8 cellular contexts compared by ENCODE assay signal in the genomic region with DNA sequence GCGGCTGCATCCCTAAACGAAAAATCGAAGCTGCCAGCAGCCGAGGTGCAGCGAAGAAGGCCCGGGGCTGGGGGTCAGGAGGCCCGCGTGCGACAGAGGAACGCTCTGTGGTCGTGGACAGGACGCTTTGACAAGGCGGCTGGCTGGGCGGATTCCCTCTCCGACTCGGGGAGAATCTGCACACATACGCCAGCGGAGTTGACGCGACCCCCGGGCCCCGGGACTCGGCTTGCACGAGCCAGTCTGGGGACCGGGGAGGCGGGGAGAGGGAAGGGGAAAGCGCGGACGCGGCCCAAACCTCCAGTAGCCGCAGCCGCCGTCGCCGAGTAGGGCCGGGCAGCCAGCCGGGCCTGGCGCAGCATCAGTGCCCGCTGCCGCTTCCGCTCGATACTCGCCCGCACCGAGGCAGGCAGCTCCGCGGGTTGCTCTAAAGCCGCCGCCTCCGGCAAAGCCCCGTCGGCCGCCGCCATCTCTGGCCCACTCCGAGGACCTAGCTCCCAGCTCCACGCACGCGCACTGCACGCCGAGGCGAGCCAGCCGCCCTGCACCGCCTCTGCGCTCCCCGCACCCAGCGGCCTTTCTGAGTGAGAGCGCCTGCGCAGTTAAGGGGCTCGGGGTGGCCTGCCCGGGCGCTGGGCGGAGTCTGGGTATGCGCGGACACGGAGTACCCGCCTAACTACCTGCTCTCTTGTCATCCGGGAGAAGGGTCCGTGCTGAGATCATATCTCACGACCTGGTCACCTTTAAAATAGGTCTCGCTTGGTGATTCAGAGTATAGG. TPM values are rescaled to one million over a fixed set of nuclear protein-coding genes. Genes with fewer than 3 reads are reported as not detected.
DNase-seq lines count a peak whose midpoint lies in the region; ATAC-seq and TF ChIP-seq lines count a peak whose summit lies in the region.

A gene (minus strand): TSS at position 518 of the 779 bp plus-strand sequence. CDS start 48 bp downstream, at position 470.

- peak; percentile 91 for ATAC-seq in GM21529 (IDR thresholded peaks at IDR 0.05; ENCODE audit: unreplicated experiment)

- H3K27ac Mint-ChIP-seq in IgD-negative memory B cell = peak within 1 kb of the TSS; percentile 44 to 94 (median 92)

- H3K27ac ChIP-seq in mucosa of rectum (ENCODE audit: low read depth in 2 of 2, low read length in 2 of 2) = peak within 1 kb of the TSS; percentile 82 to 90

- H3K9ac ChIP-seq in mucosa of rectum (ENCODE audit: low read depth in 1 of 2, low read length in 2 of 2) = peak within 1 kb of the TSS; percentile 81 to 83

- no peaks in the 10 kb centered on the region for H3K27me3 Mint-ChIP-seq in IgD-negative memory B cell

- H3K4me3 ChIP-seq in epithelial cell of proximal tubule (ENCODE audit: low read depth, low read length) = peak within 1 kb of the TSS; percentile 90
- H3K4me3 ChIP-seq in mucosa of rectum (ENCODE audit: low read length in 2 of 2) = peak within 1 kb of the TSS; percentile 89

- peaks cover 4% of the 10 kb centered on the region for H3K36me3 Mint-ChIP-seq in IgD-negative memory B cell

- no peaks in the 10 kb centered on the region for H3K27me3 ChIP-seq in mucosa of rectum (ENCODE audit: control insufficient read depth in 2 of 2, insufficient read depth in 2 of 2, low read length in 2 of 2)

- no peaks in the 10 kb centered on the region for H3K9me3 ChIP-seq in mucosa of rectum (ENCODE audit: control insufficient read depth in 2 of 2, low read length in 2 of 2)

- H3K4me1 Mint-ChIP-seq in IgD-negative memory B cell = peaks cover 42 to 59% (median 55%) of the 10 kb centered on the region in 3 donors

- no peak for TF ChIP-seq CTCF in epithelial cell of proximal tubule (conservative IDR thresholded peaks at IDR 0.05; ENCODE audit: low read depth, low read length)

- no peaks in the 10 kb centered on the region for H3K36me3 ChIP-seq in mucosa of rectum (ENCODE audit: control insufficient read depth in 2 of 2, insufficient read depth in 2 of 2, low read length in 2 of 2)

- H3K4me1 ChIP-seq in mucosa of rectum (ENCODE audit: control insufficient read depth in 2 of 2, insufficient read depth in 2 of 2, low read length in 2 of 2) = peaks cover 7 to 20% of the 10 kb centered on the region in 2 donors

- no peaks in the 10 kb centered on the region for H3K9me3 Mint-ChIP-seq in IgD-negative memory B cell

- DNase-seq in DMS153 (lab: John Stamatoyannopoulos, UW) (peak; percentile 87), OCI-M1 (lab: John Stamatoyannopoulos, UW) (peak; percentile 96), activated T-cell treated with anti-CD3 and anti-CD28 coated beads for 48 hours (ENCODE audit: low read depth) (peak; percentile 97), epithelial cell of proximal tubule (ENCODE audit: low read depth) (no peak)
- peak; percentile 92 to 96 for DNase-seq in stimulated activated CD8-positive, alpha-beta memory T cell treated with anti-CD3 and anti-CD28 coated beads, Interleukin-4, amount 100 ng/mL, for 4 hours (ENCODE audit: low read depth in 2 of 2, low spot score in 1 of 2)

- peak within 1 kb of the TSS; percentile 89 to 96 (median 94) for H3K4me3 Mint-ChIP-seq in IgD-negative memory B cell

RNA-seq across cellular contexts. Expression of the gene that starts here (rescaled TPM):
- 33.6 TPM for polyA plus RNA-seq in IgD-negative memory B cell
- 4.7 and 7.6 TPM in 2 replicates for total RNA-seq in epithelial cell of proximal tubule
